Comparison of ENCODE assay signal across 8 cellular contexts in the genomic region with DNA sequence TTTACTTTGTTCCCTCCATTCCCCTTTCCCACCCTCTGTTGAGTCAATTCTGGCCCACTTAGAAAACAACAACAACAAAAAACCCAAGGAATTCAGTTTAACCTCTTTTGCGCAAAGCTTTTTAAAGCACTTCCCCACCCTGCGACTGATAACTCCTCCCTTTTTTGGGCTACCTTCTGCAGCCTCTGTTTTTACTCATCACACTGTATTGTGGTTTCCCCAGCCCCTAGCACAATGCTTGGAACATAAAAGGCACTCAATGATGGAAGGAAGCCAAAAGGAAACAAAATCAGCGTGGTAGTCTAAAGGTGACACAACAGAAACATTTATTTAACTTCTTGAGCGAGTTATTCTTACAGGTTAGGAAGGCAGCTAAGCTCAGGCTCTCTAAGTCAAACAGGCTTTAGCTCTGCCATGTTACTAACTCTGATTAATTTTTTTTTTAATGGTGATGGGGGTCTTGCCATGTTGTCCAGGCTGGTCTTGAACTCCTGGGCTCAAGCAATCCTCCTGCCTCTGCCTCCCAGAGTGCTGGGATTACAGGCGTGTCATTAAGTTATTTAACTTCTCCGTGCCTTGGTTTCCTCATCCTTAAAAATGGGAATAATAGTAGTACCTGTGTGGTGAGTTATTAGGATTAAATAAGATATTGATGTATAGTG. TPM values are rescaled to one million over a fixed set of nuclear protein-coding genes. Genes with fewer than 3 reads are reported as not detected.
DNase-seq lines count a peak whose midpoint lies in the region; ATAC-seq and TF ChIP-seq lines count a peak whose summit lies in the region.

No MANE protein-coding gene starts in this region.

- H3K4me3 ChIP-seq in fibroblast of lung (replicated peaks in 1 of 4; ENCODE audit: control extremely low read depth in 1 of 4, insufficient read depth in 1 of 4, low read depth in 3 of 4, low read length in 4 of 4) (peak overlapping the region; percentile 66 to 73 (median 69)), rectal smooth muscle tissue (ENCODE audit: low read length) (peak overlapping the region; percentile 81)

- H2AFZ ChIP-seq in fibroblast of lung (ENCODE audit: low read length), result peak overlapping the region; percentile 60

- H3K27ac ChIP-seq in fibroblast of lung (ENCODE audit: insufficient read depth, low read length), result peak overlapping the region; percentile 24
- peak overlapping the region; percentile 81 for H3K27ac ChIP-seq in rectal smooth muscle tissue (ENCODE audit: low read depth, low read length)

- peak overlapping the region; percentile 93 for H3K4me2 ChIP-seq in fibroblast of lung (ENCODE audit: extremely low read depth, insufficient read depth, low read length)

- H3K9ac ChIP-seq in fibroblast of lung (ENCODE audit: insufficient read depth, low read length) (peak overlapping the region; percentile 68), rectal smooth muscle tissue (ENCODE audit: low read length) (peak overlapping the region; percentile 52)

- peak; percentile 71 for DNase-seq in CD1c-positive myeloid dendritic cell (ENCODE audit: extremely low spot score)
- DNase-seq in NCI-H2029 (lab: John Stamatoyannopoulos, UW), result peak; percentile 76
- peak; percentile 53 for DNase-seq in activated CD8-positive, alpha-beta memory T cell treated with anti-CD3 and anti-CD28 coated beads, Interleukin-2, amount 50 U/mL, for 1 hour (ENCODE audit: extremely low read depth)
- peak; percentile 41 to 66 for DNase-seq in fibroblast of lung (ENCODE audit: low read depth in 2 of 2)
- no peak for DNase-seq in cortex of kidney (lab: John Stamatoyannopoulos, UW)
- DNase-seq in HuH-7.5 (ENCODE audit: low spot score), result no peak

- H3K27me3 ChIP-seq in fibroblast of lung (ENCODE audit: control insufficient read depth, insufficient read depth, low read length), result no peaks in the 10 kb centered on the region
- no peaks in the 10 kb centered on the region for H3K27me3 ChIP-seq in rectal smooth muscle tissue (ENCODE audit: control insufficient read depth, insufficient read depth, low read length)

- peaks cover 8% of the 10 kb centered on the region for H3K79me2 ChIP-seq in fibroblast of lung (ENCODE audit: control insufficient read depth, insufficient read depth, low read length)

- no peaks in the 10 kb centered on the region for H3K9me3 ChIP-seq in fibroblast of lung (ENCODE audit: control insufficient read depth, insufficient read depth, low read depth, low read length)

- peak; percentile 25 for ATAC-seq in GM21390 (IDR thresholded peaks at IDR 0.05; ENCODE audit: unreplicated experiment)

- H3K36me3 ChIP-seq in fibroblast of lung (ENCODE audit: control insufficient read depth, insufficient read depth, low read length), result no peaks in the 10 kb centered on the region
- H3K36me3 ChIP-seq in rectal smooth muscle tissue (ENCODE audit: control insufficient read depth, insufficient read depth, low read length), result no peaks in the 10 kb centered on the region

- TF ChIP-seq CTCF in fibroblast of lung (conservative IDR thresholded peaks at IDR 0.05 in 1 of 2, IDR thresholded peaks at IDR 0.05 in 1 of 2; ENCODE audit: low read depth in 1 of 2, low read length in 2 of 2), result no peak

- H3K4me1 ChIP-seq in fibroblast of lung (ENCODE audit: control insufficient read depth, extremely low read depth, insufficient read depth, low read length), result peaks cover 5% of the 10 kb centered on the region
- peaks cover 11% of the 10 kb centered on the region for H3K4me1 ChIP-seq in rectal smooth muscle tissue (ENCODE audit: control insufficient read depth, insufficient read depth, low read length)

- no peaks in the 10 kb centered on the region for H4K20me1 ChIP-seq in fibroblast of lung (ENCODE audit: control insufficient read depth, extremely low read depth, insufficient read depth, low read length)

RNA-seq across cellular contexts. Expression of a gene that starts 1.3 kb away (rescaled TPM):
- total RNA-seq in fibroblast of lung, result 10.5 and 12.7 TPM in 2 replicates
- polyA plus RNA-seq in fibroblast of lung, result 5.2 and 8.5 TPM in 2 replicates
- polyA plus RNA-seq in fibroblast of lung (2012), result 4.8 and 8.2 TPM in 2 replicates
- 13.8 and 15.5 TPM in 2 replicates for polyA minus RNA-seq in fibroblast of lung (ENCODE audit: low replicate concordance)

Comparison
In these comparisons a context has a peak if more than half of its experiments do, and no peak if none do; other contexts are left out.
1. DNase-seq: peak in CD1c-positive myeloid dendritic cell (single experiment), NCI-H2029 (single experiment), activated CD8-positive, alpha-beta memory T cell treated with anti-CD3 and anti-CD28 coated beads, Interleukin-2, amount 50 U/mL, for 1 hour (single experiment) and fibroblast of lung (2 of 2); none in cortex of kidney (single experiment) and HuH-7.5 (single experiment).